In genomic region chr11:441043-441417, GRCh38 we compare ENCODE assay signal across 12 cellular contexts. TPM values are rescaled to one million over a fixed set of nuclear protein-coding genes. Genes with fewer than 3 reads are reported as not detected.
DNase-seq lines count a peak whose midpoint lies in the region; ATAC-seq and TF ChIP-seq lines count a peak whose summit lies in the region.
"Had no signal": no experiment of that assay in that cellular context is flagged by ENCODE, and none has a peak within 500 bp of the region (broad histone marks: within the 10 kb centered on the region; RNA-seq: fewer than 3 reads in every experiment).

No MANE protein-coding gene starts in this region.

- no peak overlapping the region for H3K27ac Mint-ChIP-seq in activated CD4-positive, alpha-beta T cell treated with anti-CD3 and anti-CD28 coated beads for 36 hours

- H3K27me3 Mint-ChIP-seq in activated CD4-positive, alpha-beta T cell treated with anti-CD3 and anti-CD28 coated beads for 36 hours, result peaks cover 3% of the 10 kb centered on the region

- H3K4me3 Mint-ChIP-seq in activated CD4-positive, alpha-beta T cell treated with anti-CD3 and anti-CD28 coated beads for 36 hours, result peak overlapping the region; percentile 66

- no peaks in the 10 kb centered on the region for H3K4me1 ChIP-seq in RWPE2 (ENCODE audit: insufficient read depth, poor library complexity, severe bottlenecking)
- peaks cover 0 to 40% (median 16%) of the 10 kb centered on the region in 6 donors for H3K4me1 ChIP-seq in spleen

- POLR2A ChIA-PET in activated CD4-positive, alpha-beta T cell treated with anti-CD3 and anti-CD28 coated beads for 36 hours (lab: Charles Lee), result no interaction called here

- intact Hi-C loops in activated CD4-positive, alpha-beta T cell treated with anti-CD3 and anti-CD28 coated beads for 36 hours (cut with DNase I, micrococcal nuclease), result no loop called here
- intact Hi-C loops in spleen (cut with DNase I; ENCODE audit: low total_unique reads), result no loop called here

- WGBS in spleen, 5 donors, result 70 to 94% (median 79%) methylated on average over 4 to 13 of the region's 13 CpGs

- H3K27ac ChIP-seq in RWPE2 (ENCODE audit: poor library complexity, severe bottlenecking) (peak overlapping the region; percentile 33), spleen (no peak overlapping the region), coronary artery (no peak overlapping the region)
- H3K27ac ChIP-seq: cardiac muscle cell, thoracic aorta had no signal

- no peaks in the 10 kb centered on the region for H3K36me3 ChIP-seq in RWPE2 (ENCODE audit: low read depth)
- no peaks in the 10 kb centered on the region for H3K36me3 ChIP-seq in spleen
- H3K36me3 ChIP-seq: cardiac muscle cell, thoracic aorta had no signal

- H3K4me3 ChIP-seq in RWPE2 (ENCODE audit: severe bottlenecking) (peak overlapping the region; percentile 37), epithelial cell of proximal tubule (ENCODE audit: low read depth, low read length) (peak overlapping the region; percentile 61), spleen (peak overlapping the region in 5 of 8 donors; percentile 32 to 73 (median 39)), coronary artery (no peak overlapping the region)
- H3K4me3 ChIP-seq: cardiac muscle cell had no signal

- H3K4me1 Mint-ChIP-seq in activated CD4-positive, alpha-beta T cell treated with anti-CD3 and anti-CD28 coated beads for 36 hours, result peaks cover 13% of the 10 kb centered on the region

- DNase-seq in activated CD4-positive, alpha-beta T cell treated with anti-CD3 and anti-CD28 coated beads for 36 hours, result no peak
- no peak for DNase-seq in activated CD4-positive, alpha-beta T cell treated with anti-CD3 and anti-CD28 coated beads for 48 hours
- DNase-seq in RWPE2 (ENCODE audit: low spot score), result no peak
- DNase-seq in epithelial cell of proximal tubule (ENCODE audit: low read depth), result no peak
- DNase-seq in spleen, result no peak
- DNase-seq in NCI-H2029 (lab: John Stamatoyannopoulos, UW), result no peak
- DNase-seq in stimulated activated CD4-positive, alpha-beta T cell treated with anti-CD3 and anti-CD28 coated beads, Interleukin-4, amount 100 ng/mL, for 4 hours, result no peak
- DNase-seq in coronary artery (ENCODE audit: low spot score), result no peak
- DNase-seq: ACHN; activated CD4-positive, alpha-beta T cell treated with anti-CD3 and anti-CD28 coated beads, Interleukin-2, amount 50 U/mL, for 48 hours had no signal

- CTCF ChIA-PET in activated CD4-positive, alpha-beta T cell treated with anti-CD3 and anti-CD28 coated beads for 36 hours (lab: Charles Lee), result interaction anchor here (1.4 kb wide), 1 partner anchor 8 kb away, joined by 4 read pairs; no protein-coding TSS in a partner anchor

- TF ChIP-seq CTCF in RWPE2 (IDR thresholded peaks at IDR 0.05; ENCODE audit: poor library complexity, severe bottlenecking) (no peak), epithelial cell of proximal tubule (conservative IDR thresholded peaks at IDR 0.05; ENCODE audit: low read depth, low read length) (no peak), spleen (IDR thresholded peaks at IDR 0.05 in 8 of 11, conservative IDR thresholded peaks at IDR 0.05 in 3 of 11) (no peak), coronary artery (IDR thresholded peaks at IDR 0.05) (no peak)

- no peaks in the 10 kb centered on the region for H3K9me3 ChIP-seq in RWPE2 (ENCODE audit: severe bottlenecking)
- no peaks in the 10 kb centered on the region for H3K9me3 ChIP-seq in spleen
- H3K9me3 ChIP-seq: thoracic aorta had no signal

- H3K27me3 ChIP-seq in RWPE2 (ENCODE audit: insufficient read depth, poor library complexity, severe bottlenecking) (no peaks in the 10 kb centered on the region), spleen (replicated peaks in 1 of 7) (peaks cover 0 to 35% (median 15%) of the 10 kb centered on the region in 7 donors)
- H3K27me3 ChIP-seq: cardiac muscle cell had no signal

- H3K9me3 Mint-ChIP-seq in activated CD4-positive, alpha-beta T cell treated with anti-CD3 and anti-CD28 coated beads for 36 hours (ENCODE audit: low read depth), result no peaks in the 10 kb centered on the region

- no peak for ATAC-seq in activated CD4-positive, alpha-beta T cell treated with anti-CD3 and anti-CD28 coated beads for 36 hours
- ATAC-seq in RWPE2 (ENCODE audit: low read depth), result peak; percentile 16; the same call in 2 of the 3 replicates

- no peaks in the 10 kb centered on the region for H3K36me3 Mint-ChIP-seq in activated CD4-positive, alpha-beta T cell treated with anti-CD3 and anti-CD28 coated beads for 36 hours (ENCODE audit: low read depth)

- TF ChIP-seq POLR2A in spleen (IDR thresholded peaks at IDR 0.05), result no peak

RNA-seq across cellular contexts. Expression of gene ANO9, which starts 0.8 kb away (rescaled TPM):
- 10 to 100 TPM; 31.7 to 38.8 TPM for total RNA-seq in activated CD4-positive, alpha-beta T cell treated with anti-CD3 and anti-CD28 coated beads for 36 hours
- total RNA-seq in epithelial cell of proximal tubule, result 7.7 and 20.1 TPM in 2 replicates
- total RNA-seq in spleen, result 10 to 100 TPM; 10.2 to 34.5 (median 25.9) TPM
- polyA plus RNA-seq in spleen, result 10 to 100 TPM; 32.7 to 53.8 (median 50.3) TPM

RNA-seq across cellular contexts. Expression of gene PTDSS2, which starts 9.0 kb away (rescaled TPM):
- 10 to 100 TPM; 14.8 to 18.8 TPM for total RNA-seq in activated CD4-positive, alpha-beta T cell treated with anti-CD3 and anti-CD28 coated beads for 36 hours
- total RNA-seq in epithelial cell of proximal tubule (53.4 and 66.1 TPM in 2 replicates), spleen (10 to 100 TPM; 24.6 to 40.7 (median 29.4) TPM)
- polyA plus RNA-seq in spleen, result 10 to 100 TPM; 11.0 to 26.6 (median 14.9) TPM

RNA-seq across cellular contexts. Expression of gene SIGIRR, which starts 26.2 kb away (rescaled TPM):
- total RNA-seq in activated CD4-positive, alpha-beta T cell treated with anti-CD3 and anti-CD28 coated beads for 36 hours, result 10 to 100 TPM; 33.0 to 34.9 TPM
- total RNA-seq in epithelial cell of proximal tubule (52.9 and 83.9 TPM in 2 replicates), spleen (100 to 1,000 TPM in 2 of 7 donors, 10 to 100 TPM in 5; 67.9 to 118 (median 90.9) TPM)
- 100 to 1,000 TPM in 2 of 3 donors, 10 to 100 TPM in 1; 95.9 to 194 (median 161) TPM for polyA plus RNA-seq in spleen

RNA-seq across cellular contexts. Expression of gene PKP3, which starts 47.0 kb away (rescaled TPM):
- total RNA-seq in activated CD4-positive, alpha-beta T cell treated with anti-CD3 and anti-CD28 coated beads for 36 hours, result under 1 TPM; 0.07 to 0.18 TPM
- total RNA-seq in epithelial cell of proximal tubule, result 20.6 and 30.7 TPM in 2 replicates
- 1 to 10 TPM in 1 of 7 donors, under 1 TPM in 2, not detected in 4; 0.40 to 2.8 (median 0.59) TPM for total RNA-seq in spleen
- polyA plus RNA-seq in spleen, result under 1 TPM; 0.09 to 0.48 (median 0.21) TPM
